In genomic region chr16:70395345-70395901, GRCh38 we compare ENCODE assay signal across 9 cellular contexts. TPM values are rescaled to one million over a fixed set of nuclear protein-coding genes. Genes with fewer than 3 reads are reported as not detected.
DNase-seq lines count a peak whose midpoint lies in the region; ATAC-seq and TF ChIP-seq lines count a peak whose summit lies in the region.
"Had no signal": no experiment of that assay in that cellular context is flagged by ENCODE, and none has a peak within 500 bp of the region (broad histone marks: within the 10 kb centered on the region; RNA-seq: fewer than 3 reads in every experiment).

No MANE protein-coding gene starts in this region.

- TF ChIP-seq CTCF in LNCaP clone FGC (IDR thresholded peaks at IDR 0.05; ENCODE audit: control insufficient read depth, extremely low read depth, insufficient read depth): peak; percentile 78

- DNase-seq in NCI-H1417 (lab: John Stamatoyannopoulos, UW): peak in 2 of 3 experiments; percentile 5 to 39
- no peak for DNase-seq in NCI-H1417 treated with DMSO at 0.1 percent for 48 hours (lab: John Stamatoyannopoulos, UW)
- DNase-seq in LNCaP clone FGC (ENCODE audit: low read depth): no peak
- peak; percentile 33 for DNase-seq in activated CD4-positive, alpha-beta T cell treated with anti-CD3 and anti-CD28 coated beads for 1 hour
- DNase-seq in dermis blood vessel endothelial cell: peak; percentile 82
- peak; percentile 66 to 78 for DNase-seq in lung microvascular endothelial cell (ENCODE audit: low read depth in 2 of 2)
- DNase-seq in stimulated activated CD8-positive, alpha-beta memory T cell treated with anti-CD3 and anti-CD28 coated beads, Interleukin-7, amount 100 ng/mL, for 4 hours (ENCODE audit: low read depth in 2 of 2): peak; percentile 21 to 43

- H3K4me3 ChIP-seq in LNCaP clone FGC (ENCODE audit: low read depth, low read length): no peak overlapping the region
- H3K4me3 ChIP-seq: BLaER1 had no signal

- ATAC-seq in HG03139 (IDR thresholded peaks at IDR 0.05; ENCODE audit: unreplicated experiment): no peak

RNA-seq across cellular contexts. Expression of gene ST3GAL2, which starts 43.5 kb away (rescaled TPM):
- total RNA-seq in dermis blood vessel endothelial cell: 52.4 and 61.2 TPM in 2 replicates
- 29.0 and 37.9 TPM in 2 replicates for total RNA-seq in lung microvascular endothelial cell

RNA-seq across cellular contexts. Expression of gene DDX19A, which starts 48.7 kb away (rescaled TPM):
- total RNA-seq in dermis blood vessel endothelial cell: 40.2 and 50.5 TPM in 2 replicates
- total RNA-seq in lung microvascular endothelial cell: 22.7 and 31.3 TPM in 2 replicates

RNA-seq across cellular contexts. Expression of gene FCSK, which starts 59.0 kb away (rescaled TPM):
- total RNA-seq in dermis blood vessel endothelial cell (11.2 and 19.9 TPM in 2 replicates), lung microvascular endothelial cell (6.8 and 9.7 TPM in 2 replicates)

Comparison
In these comparisons a context has a peak if more than half of its experiments do, and no peak if none do; other contexts are left out.
1. DNase-seq: peak in NCI-H1417 (2 of 3), activated CD4-positive, alpha-beta T cell treated with anti-CD3 and anti-CD28 coated beads for 1 hour (single experiment), dermis blood vessel endothelial cell (single experiment), lung microvascular endothelial cell (2 of 2) and stimulated activated CD8-positive, alpha-beta memory T cell treated with anti-CD3 and anti-CD28 coated beads, Interleukin-7, amount 100 ng/mL, for 4 hours (2 of 2); none in NCI-H1417 treated with DMSO at 0.1 percent for 48 hours (single experiment) and LNCaP clone FGC (single experiment).